Comparison of ENCODE assay signal across 1 cellular context in genomic region chr3:184656430-184656990, GRCh38.
TF ChIP-seq lines count a peak whose summit lies in the region.

No MANE protein-coding gene starts in this region.

TF ChIP-seq in H1, 55 proteins besides CTCF, POLR2A, EP300 and RAD21:
- TF ChIP-seq JUND (IDR thresholded peaks at IDR 0.05; ENCODE audit: low read length) (no peak), SP2 (IDR thresholded peaks at IDR 0.05; ENCODE audit: low read length) (no peak), RXRA (IDR thresholded peaks at IDR 0.05; ENCODE audit: insufficient read depth, low read depth, low read length) (no peak), USF2 (IDR thresholded peaks at IDR 0.05; ENCODE audit: low read length) (no peak), BACH1 (IDR thresholded peaks at IDR 0.05; ENCODE audit: low read length) (no peak)
